1 cellular context compared by ENCODE assay signal in genomic region chr5:33440482-33441240, GRCh38.
TF ChIP-seq lines count a peak whose summit lies in the region.

Gene TARS1 (plus strand): TSS chr5:33440965. CDS start chr5:33441087, 122 bp downstream.

TF ChIP-seq in HEK293, 187 proteins besides CTCF, POLR2A, EP300 and RAD21 (continued from another document):
- no peak for TF ChIP-seq GLI4 (tag by site-specific recombination; IDR thresholded peaks at IDR 0.05)
- peak; percentile 71 for TF ChIP-seq ZNF398 (tag by site-specific recombination; IDR thresholded peaks at IDR 0.05)
- TF ChIP-seq ATF2 (tag by site-specific recombination; IDR thresholded peaks at IDR 0.05; ENCODE audit: low read depth): peak; percentile 68; the same call in 1 of the 2 replicates
- TF ChIP-seq ZNF26 (tag by site-specific recombination; IDR thresholded peaks at IDR 0.05): no peak
- no peak for TF ChIP-seq TCF7L2 (IDR thresholded peaks at IDR 0.05; ENCODE audit: borderline replicate concordance, low read depth, low read length)
- peak; percentile 91 for TF ChIP-seq PRDM10 (tag by site-specific recombination; IDR thresholded peaks at IDR 0.05)
- TF ChIP-seq ZBTB8A (tag by site-specific recombination; IDR thresholded peaks at IDR 0.05): peak; percentile 88
- no peak for TF ChIP-seq ZNF280C (tag by site-specific recombination; IDR thresholded peaks at IDR 0.05)
- no peak for TF ChIP-seq ZNF785 (tag by site-specific recombination; IDR thresholded peaks at IDR 0.05)
- no peak for TF ChIP-seq ZNF704 (tag by site-specific recombination; IDR thresholded peaks at IDR 0.05)
- TF ChIP-seq ZNF16 (tag by site-specific recombination; IDR thresholded peaks at IDR 0.05; ENCODE audit: low read depth): no peak
- TF ChIP-seq ZNF629 (tag by site-specific recombination; IDR thresholded peaks at IDR 0.05): peak; percentile 68; the same call in 1 of the 2 replicates
- TF ChIP-seq ZSCAN18 (tag by site-specific recombination; IDR thresholded peaks at IDR 0.05): 0 out of 2 replicates have a peak, but pooled peaks have one; percentile 12
- TF ChIP-seq ZNF660 (tag by site-specific recombination; IDR thresholded peaks at IDR 0.05): peak; percentile 29
- no peak for TF ChIP-seq ZFP3 (tag by site-specific recombination; IDR thresholded peaks at IDR 0.05; ENCODE audit: low read depth)
- no peak for TF ChIP-seq ZNF221 (tag by site-specific recombination; IDR thresholded peaks at IDR 0.05; ENCODE audit: borderline replicate concordance)
- TF ChIP-seq ZNF391 (tag by site-specific recombination; IDR thresholded peaks at IDR 0.05; ENCODE audit: borderline replicate concordance, low read depth): no peak
- TF ChIP-seq ZNF148 (tag by site-specific recombination; IDR thresholded peaks at IDR 0.05; ENCODE audit: borderline replicate concordance): no peak
- TF ChIP-seq ZNF549 (tag by site-specific recombination; IDR thresholded peaks at IDR 0.05): no peak
- TF ChIP-seq KLF10 (tag by site-specific recombination; IDR thresholded peaks at IDR 0.05): peak; percentile 89
- TF ChIP-seq OSR2 (tag by site-specific recombination; IDR thresholded peaks at IDR 0.05): peak; percentile 98
- peak; percentile 89 for TF ChIP-seq ZFP69B (tag by site-specific recombination; IDR thresholded peaks at IDR 0.05)
- no peak for TF ChIP-seq ZNF777 (tag by site-specific recombination; IDR thresholded peaks at IDR 0.05; ENCODE audit: borderline replicate concordance)
- no peak for TF ChIP-seq MYNN (tag by site-specific recombination; IDR thresholded peaks at IDR 0.05; ENCODE audit: borderline replicate concordance)
- TF ChIP-seq ZNF18 (tag by site-specific recombination; IDR thresholded peaks at IDR 0.05): 0 out of 2 replicates have a peak, but pooled peaks have one; percentile 39
- no peak for TF ChIP-seq ZNF658 (tag by site-specific recombination; IDR thresholded peaks at IDR 0.05)
- no peak for TF ChIP-seq ZNF19 (tag by site-specific recombination; IDR thresholded peaks at IDR 0.05; ENCODE audit: low read depth)
- TF ChIP-seq ZBTB17 (tag by site-specific recombination; IDR thresholded peaks at IDR 0.05): peak; percentile 96
- TF ChIP-seq ZNF530 (tag by site-specific recombination; IDR thresholded peaks at IDR 0.05; ENCODE audit: low read depth): no peak
- peak; percentile 20; the same call in 1 of the 2 replicates for TF ChIP-seq ZNF610 (tag by site-specific recombination; IDR thresholded peaks at IDR 0.05; ENCODE audit: borderline replicate concordance)
- TF ChIP-seq ZNF843 (tag by site-specific recombination; IDR thresholded peaks at IDR 0.05): 0 out of 2 replicates have a peak, but pooled peaks have one; percentile 33
- TF ChIP-seq ZNF394 (tag by site-specific recombination; IDR thresholded peaks at IDR 0.05; ENCODE audit: borderline replicate concordance): peak; percentile 92; the same call in 1 of the 2 replicates
- TF ChIP-seq FEZF1 (tag by site-specific recombination; IDR thresholded peaks at IDR 0.05): no peak; the same call in 1 of the 2 replicates
